8 cellular contexts compared by ENCODE assay signal in genomic region chr6:134176283-134176975, GRCh38.
DNase-seq lines count a peak whose midpoint lies in the region; ATAC-seq and TF ChIP-seq lines count a peak whose summit lies in the region.

No MANE protein-coding gene starts in this region.

- H3K4me3 ChIP-seq in H7 (ENCODE audit: insufficient read depth, low read depth, low read length) (peak overlapping the region; percentile 81), neutrophil (ENCODE audit: low read depth in 1 of 2, low read length in 1 of 2) (peak overlapping the region; percentile 83 to 99)

- peak overlapping the region; percentile 100 for H3K27ac ChIP-seq in neutrophil

- H3K4me3 Mint-ChIP-seq in activated T-helper 2 cell treated with anti-CD3 and anti-CD28 coated beads, Interferon-gamma antibody, Interleukin-2, Interleukin-4, amounts not matched to agents 10 μg/mL and 5 μg/mL and 100 μg/mL, durations not matched to agents 14 hours and 24 hours and 36 hours (ENCODE audit: low read depth) = peak overlapping the region; percentile 92

- intact Hi-C loops in activated T-helper 2 cell treated with anti-CD3 and anti-CD28 coated beads, Interferon-gamma antibody, Interleukin-2, Interleukin-4, amounts not matched to agents 10 μg/mL and 5 μg/mL and 100 μg/mL, durations not matched to agents 14 hours and 24 hours and 36 hours (cut with micrococcal nuclease) = loop anchor here (10.0 kb wide), 1 partner anchor 1008 kb away; the partner anchor contains the start of gene MYB
- intact Hi-C loops in Right ventricle myocardium inferior (cut with DNase I) = loop anchor here (2.0 to 5.0 kb wide), 4 partner anchors 306 to 546 kb away; no protein-coding TSS in a partner anchor

- ATAC-seq in Right ventricle myocardium inferior = no peak
- no peak for ATAC-seq in HG03457 (IDR thresholded peaks at IDR 0.05; ENCODE audit: unreplicated experiment)
- ATAC-seq in GM21390 (IDR thresholded peaks at IDR 0.05; ENCODE audit: unreplicated experiment) = no peak

- peaks cover 54 to 55% of the 10 kb centered on the region in 2 experiments for H3K4me1 ChIP-seq in neutrophil (ENCODE audit: control insufficient read depth in 1 of 2, insufficient read depth in 1 of 2, low read depth in 1 of 2, low read length in 1 of 2)

- peaks cover 32% of the 10 kb centered on the region for H3K36me3 Mint-ChIP-seq in activated T-helper 2 cell treated with anti-CD3 and anti-CD28 coated beads, Interferon-gamma antibody, Interleukin-2, Interleukin-4, amounts not matched to agents 10 μg/mL and 5 μg/mL and 100 μg/mL, durations not matched to agents 14 hours and 24 hours and 36 hours (ENCODE audit: low read depth)

- peaks cover 40% of the 10 kb centered on the region for H3K4me1 Mint-ChIP-seq in activated T-helper 2 cell treated with anti-CD3 and anti-CD28 coated beads, Interferon-gamma antibody, Interleukin-2, Interleukin-4, amounts not matched to agents 10 μg/mL and 5 μg/mL and 100 μg/mL, durations not matched to agents 14 hours and 24 hours and 36 hours (ENCODE audit: low read depth)

- H3K36me3 ChIP-seq in H7 (replicated peaks; ENCODE audit: control insufficient read depth, insufficient read depth, low read length) = peaks cover 10% of the 10 kb centered on the region
- peaks cover 29% of the 10 kb centered on the region for H3K36me3 ChIP-seq in neutrophil

- no peak for TF ChIP-seq CTCF in neutrophil (IDR thresholded peaks at IDR 0.05)

- H3K9me3 ChIP-seq in neutrophil = peaks cover 6% of the 10 kb centered on the region

- H3K9me3 Mint-ChIP-seq in activated T-helper 2 cell treated with anti-CD3 and anti-CD28 coated beads, Interferon-gamma antibody, Interleukin-2, Interleukin-4, amounts not matched to agents 10 μg/mL and 5 μg/mL and 100 μg/mL, durations not matched to agents 14 hours and 24 hours and 36 hours = no peaks in the 10 kb centered on the region

- H3K27me3 Mint-ChIP-seq in activated T-helper 2 cell treated with anti-CD3 and anti-CD28 coated beads, Interferon-gamma antibody, Interleukin-2, Interleukin-4, amounts not matched to agents 10 μg/mL and 5 μg/mL and 100 μg/mL, durations not matched to agents 14 hours and 24 hours and 36 hours (ENCODE audit: low read depth) = peaks cover 4% of the 10 kb centered on the region

- H3K27me3 ChIP-seq in H7 (ENCODE audit: control insufficient read depth, insufficient read depth, low read length) = peaks cover 7% of the 10 kb centered on the region
- no peaks in the 10 kb centered on the region for H3K27me3 ChIP-seq in neutrophil

- H3K27ac Mint-ChIP-seq in activated T-helper 2 cell treated with anti-CD3 and anti-CD28 coated beads, Interferon-gamma antibody, Interleukin-2, Interleukin-4, amounts not matched to agents 10 μg/mL and 5 μg/mL and 100 μg/mL, durations not matched to agents 14 hours and 24 hours and 36 hours = peak overlapping the region; percentile 89

- DNase-seq in H7 = peak; percentile 70
- DNase-seq in activated T-helper 2 cell treated with anti-CD3 and anti-CD28 coated beads, Interferon-gamma antibody, Interleukin-2, Interleukin-4, amounts not matched to agents 10 μg/mL and 5 μg/mL and 100 μg/mL, durations not matched to agents 14 hours and 24 hours and 36 hours (ENCODE audit: low spot score) = no peak
- DNase-seq in Right ventricle myocardium inferior (ENCODE audit: missing footprints) = peak; percentile 75
- DNase-seq in HT-29 (ENCODE audit: low spot score) = no peak
- DNase-seq in RPMI8226 = no peak

Comparison
In these comparisons a context has a peak if more than half of its experiments do, and no peak if none do; other contexts are left out.
1. DNase-seq: peak in H7 (single experiment) and Right ventricle myocardium inferior (single experiment); none in activated T-helper 2 cell treated with anti-CD3 and anti-CD28 coated beads, Interferon-gamma antibody, Interleukin-2, Interleukin-4, amounts not matched to agents 10 μg/mL and 5 μg/mL and 100 μg/mL, durations not matched to agents 14 hours and 24 hours and 36 hours (single experiment), HT-29 (single experiment) and RPMI8226 (single experiment).